ENCODE assay signal across 1 cellular context in the genomic region with DNA sequence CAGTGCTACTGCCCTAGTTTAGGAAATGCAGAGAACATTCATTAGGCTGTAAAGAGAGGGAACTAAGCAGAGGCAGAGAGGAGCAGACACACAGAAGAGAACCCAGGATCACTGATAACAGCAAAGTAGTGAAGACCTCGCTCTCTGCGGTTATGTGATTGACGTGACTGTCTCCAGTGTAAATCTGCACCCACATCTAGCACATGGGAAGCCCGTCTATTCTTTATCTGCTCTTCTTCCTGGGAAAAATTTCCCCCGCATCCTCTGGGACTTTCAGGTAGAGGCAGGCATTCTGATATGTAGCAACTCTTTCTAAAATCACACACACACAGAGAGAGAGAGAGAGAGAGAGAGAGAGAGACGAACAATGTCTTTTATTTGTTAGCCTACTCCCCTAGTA.
TF ChIP-seq lines count a peak whose summit lies in the region.

No MANE protein-coding gene starts in this region.

TF ChIP-seq in K562, 482 proteins besides CTCF, POLR2A, EP300 and RAD21 (continued from another document):
- 0 out of 2 replicates have a peak, but pooled peaks have one; percentile 22 for TF ChIP-seq PKNOX1 (IDR thresholded peaks at IDR 0.05)
- no peak for TF ChIP-seq SREBF1 (IDR thresholded peaks at IDR 0.05; ENCODE audit: borderline replicate concordance, low read depth, low read length)
